In genomic region chr14:73162271-73162670, GRCh38 we compare ENCODE assay signal across 2 cellular contexts.
TF ChIP-seq lines count a peak whose summit lies in the region.

No MANE protein-coding gene starts in this region.

TF ChIP-seq in liver, 16 proteins besides CTCF, POLR2A, EP300 and RAD21 (continued from another document):
- TF ChIP-seq, protein P1, sequence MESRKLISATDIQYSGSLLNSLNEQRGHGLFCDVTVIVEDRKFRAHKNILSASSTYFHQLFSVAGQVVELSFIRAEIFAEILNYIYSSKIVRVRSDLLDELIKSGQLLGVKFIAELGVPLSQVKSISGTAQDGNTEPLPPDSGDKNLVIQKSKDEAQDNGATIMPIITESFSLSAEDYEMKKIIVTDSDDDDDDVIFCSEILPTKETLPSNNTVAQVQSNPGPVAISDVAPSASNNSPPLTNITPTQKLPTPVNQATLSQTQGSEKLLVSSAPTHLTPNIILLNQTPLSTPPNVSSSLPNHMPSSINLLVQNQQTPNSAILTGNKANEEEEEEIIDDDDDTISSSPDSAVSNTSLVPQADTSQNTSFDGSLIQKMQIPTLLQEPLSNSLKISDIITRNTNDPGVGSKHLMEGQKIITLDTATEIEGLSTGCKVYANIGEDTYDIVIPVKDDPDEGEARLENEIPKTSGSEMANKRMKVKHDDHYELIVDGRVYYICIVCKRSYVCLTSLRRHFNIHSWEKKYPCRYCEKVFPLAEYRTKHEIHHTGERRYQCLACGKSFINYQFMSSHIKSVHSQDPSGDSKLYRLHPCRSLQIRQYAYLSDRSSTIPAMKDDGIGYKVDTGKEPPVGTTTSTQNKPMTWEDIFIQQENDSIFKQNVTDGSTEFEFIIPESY (IDR thresholded peaks at IDR 0.05): no peak
- TF ChIP-seq, protein P2, sequence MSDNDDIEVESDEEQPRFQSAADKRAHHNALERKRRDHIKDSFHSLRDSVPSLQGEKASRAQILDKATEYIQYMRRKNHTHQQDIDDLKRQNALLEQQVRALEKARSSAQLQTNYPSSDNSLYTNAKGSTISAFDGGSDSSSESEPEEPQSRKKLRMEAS (IDR thresholded peaks at IDR 0.05): no peak
- no peak for TF ChIP-seq YY1 (IDR thresholded peaks at IDR 0.05)
- no peak for TF ChIP-seq RXRA (IDR thresholded peaks at IDR 0.05)
- no peak for TF ChIP-seq TAF1 (conservative IDR thresholded peaks at IDR 0.05)
- TF ChIP-seq SP1 (IDR thresholded peaks at IDR 0.05): no peak
- TF ChIP-seq, protein P3, sequence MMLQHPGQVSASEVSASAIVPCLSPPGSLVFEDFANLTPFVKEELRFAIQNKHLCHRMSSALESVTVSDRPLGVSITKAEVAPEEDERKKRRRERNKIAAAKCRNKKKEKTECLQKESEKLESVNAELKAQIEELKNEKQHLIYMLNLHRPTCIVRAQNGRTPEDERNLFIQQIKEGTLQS (IDR thresholded peaks at IDR 0.05): no peak
- no peak for TF ChIP-seq NR2F2 (IDR thresholded peaks at IDR 0.05)
- TF ChIP-seq FOXA2 (IDR thresholded peaks at IDR 0.05): no peak
- no peak for TF ChIP-seq EGR1 (IDR thresholded peaks at IDR 0.05; ENCODE audit: low read depth in 2 of 2)
- no peak for TF ChIP-seq HNF4G (IDR thresholded peaks at IDR 0.05)
- TF ChIP-seq REST (IDR thresholded peaks at IDR 0.05): no peak

TF ChIP-seq in HepG2, 621 proteins besides CTCF, POLR2A, EP300 and RAD21 (continued from another document):
- TF ChIP-seq, protein P4, sequence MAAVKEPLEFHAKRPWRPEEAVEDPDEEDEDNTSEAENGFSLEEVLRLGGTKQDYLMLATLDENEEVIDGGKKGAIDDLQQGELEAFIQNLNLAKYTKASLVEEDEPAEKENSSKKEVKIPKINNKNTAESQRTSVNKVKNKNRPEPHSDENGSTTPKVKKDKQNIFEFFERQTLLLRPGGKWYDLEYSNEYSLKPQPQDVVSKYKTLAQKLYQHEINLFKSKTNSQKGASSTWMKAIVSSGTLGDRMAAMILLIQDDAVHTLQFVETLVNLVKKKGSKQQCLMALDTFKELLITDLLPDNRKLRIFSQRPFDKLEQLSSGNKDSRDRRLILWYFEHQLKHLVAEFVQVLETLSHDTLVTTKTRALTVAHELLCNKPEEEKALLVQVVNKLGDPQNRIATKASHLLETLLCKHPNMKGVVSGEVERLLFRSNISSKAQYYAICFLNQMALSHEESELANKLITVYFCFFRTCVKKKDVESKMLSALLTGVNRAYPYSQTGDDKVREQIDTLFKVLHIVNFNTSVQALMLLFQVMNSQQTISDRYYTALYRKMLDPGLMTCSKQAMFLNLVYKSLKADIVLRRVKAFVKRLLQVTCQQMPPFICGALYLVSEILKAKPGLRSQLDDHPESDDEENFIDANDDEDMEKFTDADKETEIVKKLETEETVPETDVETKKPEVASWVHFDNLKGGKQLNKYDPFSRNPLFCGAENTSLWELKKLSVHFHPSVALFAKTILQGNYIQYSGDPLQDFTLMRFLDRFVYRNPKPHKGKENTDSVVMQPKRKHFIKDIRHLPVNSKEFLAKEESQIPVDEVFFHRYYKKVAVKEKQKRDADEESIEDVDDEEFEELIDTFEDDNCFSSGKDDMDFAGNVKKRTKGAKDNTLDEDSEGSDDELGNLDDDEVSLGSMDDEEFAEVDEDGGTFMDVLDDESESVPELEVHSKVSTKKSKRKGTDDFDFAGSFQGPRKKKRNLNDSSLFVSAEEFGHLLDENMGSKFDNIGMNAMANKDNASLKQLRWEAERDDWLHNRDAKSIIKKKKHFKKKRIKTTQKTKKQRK (IDR thresholded peaks at IDR 0.05; ENCODE audit: low read length): no peak
- TF ChIP-seq GZF1 (CRISPR knock-in tag; IDR thresholded peaks at IDR 0.05) (no peak), ZNF230 (CRISPR knock-in tag; IDR thresholded peaks at IDR 0.05) (no peak), ZNF782 (CRISPR knock-in tag; IDR thresholded peaks at IDR 0.05; ENCODE audit: borderline replicate concordance) (no peak), NCOA5 (CRISPR knock-in tag; IDR thresholded peaks at IDR 0.05) (no peak), PCBP2 (optimal IDR thresholded peaks at IDR 0.05; ENCODE audit: low read depth, low read length, poor library complexity, severe bottlenecking) (no peak), CREB1 (IDR thresholded peaks at IDR 0.05) (no peak), CREB1 (CRISPR knock-in tag; IDR thresholded peaks at IDR 0.05) (no peak), SRY (CRISPR knock-in tag; IDR thresholded peaks at IDR 0.05) (no peak), U2AF1 (optimal IDR thresholded peaks at IDR 0.05; ENCODE audit: low read depth, low read length) (no peak), SMAD9 (CRISPR knock-in tag; IDR thresholded peaks at IDR 0.05) (no peak), ETV5 (CRISPR knock-in tag; IDR thresholded peaks at IDR 0.05; ENCODE audit: borderline replicate concordance) (no peak)
- TF ChIP-seq, protein P5, sequence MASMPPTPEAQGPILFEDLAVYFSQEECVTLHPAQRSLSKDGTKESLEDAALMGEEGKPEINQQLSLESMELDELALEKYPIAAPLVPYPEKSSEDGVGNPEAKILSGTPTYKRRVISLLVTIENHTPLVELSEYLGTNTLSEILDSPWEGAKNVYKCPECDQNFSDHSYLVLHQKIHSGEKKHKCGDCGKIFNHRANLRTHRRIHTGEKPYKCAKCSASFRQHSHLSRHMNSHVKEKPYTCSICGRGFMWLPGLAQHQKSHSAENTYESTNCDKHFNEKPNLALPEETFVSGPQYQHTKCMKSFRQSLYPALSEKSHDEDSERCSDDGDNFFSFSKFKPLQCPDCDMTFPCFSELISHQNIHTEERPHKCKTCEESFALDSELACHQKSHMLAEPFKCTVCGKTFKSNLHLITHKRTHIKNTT (CRISPR knock-in tag; IDR thresholded peaks at IDR 0.05): no peak
- TF ChIP-seq, protein P6, sequence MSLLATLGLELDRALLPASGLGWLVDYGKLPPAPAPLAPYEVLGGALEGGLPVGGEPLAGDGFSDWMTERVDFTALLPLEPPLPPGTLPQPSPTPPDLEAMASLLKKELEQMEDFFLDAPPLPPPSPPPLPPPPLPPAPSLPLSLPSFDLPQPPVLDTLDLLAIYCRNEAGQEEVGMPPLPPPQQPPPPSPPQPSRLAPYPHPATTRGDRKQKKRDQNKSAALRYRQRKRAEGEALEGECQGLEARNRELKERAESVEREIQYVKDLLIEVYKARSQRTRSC (CRISPR knock-in tag; IDR thresholded peaks at IDR 0.05; ENCODE audit: low read depth): no peak
- TF ChIP-seq, protein P7, sequence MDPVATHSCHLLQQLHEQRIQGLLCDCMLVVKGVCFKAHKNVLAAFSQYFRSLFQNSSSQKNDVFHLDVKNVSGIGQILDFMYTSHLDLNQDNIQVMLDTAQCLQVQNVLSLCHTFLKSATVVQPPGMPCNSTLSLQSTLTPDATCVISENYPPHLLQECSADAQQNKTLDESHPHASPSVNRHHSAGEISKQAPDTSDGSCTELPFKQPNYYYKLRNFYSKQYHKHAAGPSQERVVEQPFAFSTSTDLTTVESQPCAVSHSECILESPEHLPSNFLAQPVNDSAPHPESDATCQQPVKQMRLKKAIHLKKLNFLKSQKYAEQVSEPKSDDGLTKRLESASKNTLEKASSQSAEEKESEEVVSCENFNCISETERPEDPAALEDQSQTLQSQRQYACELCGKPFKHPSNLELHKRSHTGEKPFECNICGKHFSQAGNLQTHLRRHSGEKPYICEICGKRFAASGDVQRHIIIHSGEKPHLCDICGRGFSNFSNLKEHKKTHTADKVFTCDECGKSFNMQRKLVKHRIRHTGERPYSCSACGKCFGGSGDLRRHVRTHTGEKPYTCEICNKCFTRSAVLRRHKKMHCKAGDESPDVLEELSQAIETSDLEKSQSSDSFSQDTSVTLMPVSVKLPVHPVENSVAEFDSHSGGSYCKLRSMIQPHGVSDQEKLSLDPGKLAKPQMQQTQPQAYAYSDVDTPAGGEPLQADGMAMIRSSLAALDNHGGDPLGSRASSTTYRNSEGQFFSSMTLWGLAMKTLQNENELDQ (CRISPR knock-in tag; IDR thresholded peaks at IDR 0.05; ENCODE audit: borderline replicate concordance): no peak
- TF ChIP-seq, protein P1 (CRISPR knock-in tag; IDR thresholded peaks at IDR 0.05): no peak
- TF ChIP-seq, protein P8, sequence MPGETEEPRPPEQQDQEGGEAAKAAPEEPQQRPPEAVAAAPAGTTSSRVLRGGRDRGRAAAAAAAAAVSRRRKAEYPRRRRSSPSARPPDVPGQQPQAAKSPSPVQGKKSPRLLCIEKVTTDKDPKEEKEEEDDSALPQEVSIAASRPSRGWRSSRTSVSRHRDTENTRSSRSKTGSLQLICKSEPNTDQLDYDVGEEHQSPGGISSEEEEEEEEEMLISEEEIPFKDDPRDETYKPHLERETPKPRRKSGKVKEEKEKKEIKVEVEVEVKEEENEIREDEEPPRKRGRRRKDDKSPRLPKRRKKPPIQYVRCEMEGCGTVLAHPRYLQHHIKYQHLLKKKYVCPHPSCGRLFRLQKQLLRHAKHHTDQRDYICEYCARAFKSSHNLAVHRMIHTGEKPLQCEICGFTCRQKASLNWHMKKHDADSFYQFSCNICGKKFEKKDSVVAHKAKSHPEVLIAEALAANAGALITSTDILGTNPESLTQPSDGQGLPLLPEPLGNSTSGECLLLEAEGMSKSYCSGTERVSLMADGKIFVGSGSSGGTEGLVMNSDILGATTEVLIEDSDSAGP (CRISPR knock-in tag; IDR thresholded peaks at IDR 0.05; ENCODE audit: borderline replicate concordance): no peak
